ENCODE assay signal across 10 cellular contexts in genomic region chr10:620971-621370, GRCh38.
DNase-seq lines count a peak whose midpoint lies in the region; ATAC-seq and TF ChIP-seq lines count a peak whose summit lies in the region.
"Had no signal": no experiment of that assay in that cellular context is flagged by ENCODE, and none has a peak within 500 bp of the region (broad histone marks: within the 10 kb centered on the region; RNA-seq: fewer than 3 reads in every experiment).

No MANE protein-coding gene starts in this region.

- no peak for DNase-seq in HFFc6
- DNase-seq in caudate nucleus (lab: John Stamatoyannopoulos, UW): peak in 1 of 61 donors; percentile 65
- DNase-seq in memory B cell (ENCODE audit: low spot score in 2 of 2): no peak
- DNase-seq in spleen: peak; percentile 69
- no peak for DNase-seq in GDM1 (lab: John Stamatoyannopoulos, UW)
- DNase-seq in NCI-H226: no peak
- no peak for DNase-seq in GOT3 (lab: John Stamatoyannopoulos, UW)
- DNase-seq: MM.1S, NCI-H774 had no signal

- H3K36me3 ChIP-seq in spleen: no peaks in the 10 kb centered on the region

- peaks cover 0 to 61% (median 37%) of the 10 kb centered on the region in 6 donors for H3K4me1 ChIP-seq in spleen

- H3K4me1 Mint-ChIP-seq in HFFc6 (ENCODE audit: low read depth) (peaks cover 56% of the 10 kb centered on the region), memory B cell (peaks cover 24% of the 10 kb centered on the region)

- H3K36me3 Mint-ChIP-seq in HFFc6 (ENCODE audit: low read depth): peaks cover 7% of the 10 kb centered on the region; the same call in 1 of the 2 replicates
- H3K36me3 Mint-ChIP-seq in memory B cell: peaks cover 1% of the 10 kb centered on the region

- TF ChIP-seq CTCF in HFFc6 (IDR thresholded peaks at IDR 0.05) (no peak), spleen (IDR thresholded peaks at IDR 0.05 in 8 of 11, conservative IDR thresholded peaks at IDR 0.05 in 3 of 11) (no peak)

- H3K27ac ChIP-seq in caudate nucleus (ENCODE audit: low read depth, low read length) (peak overlapping the region; percentile 90), spleen (no peak overlapping the region)

- H3K27me3 Mint-ChIP-seq in HFFc6 (ENCODE audit: insufficient read depth) (peaks cover 7% of the 10 kb centered on the region), memory B cell (peaks cover 36% of the 10 kb centered on the region)

- no peaks in the 10 kb centered on the region for H3K9me3 ChIP-seq in spleen

- 0 out of 2 replicates have a peak overlapping the region, but pooled peaks have one; percentile 28 for H3K27ac Mint-ChIP-seq in HFFc6
- H3K27ac Mint-ChIP-seq in memory B cell: no peak overlapping the region

- H3K4me3 Mint-ChIP-seq in HFFc6 (no peak overlapping the region), memory B cell (peak overlapping the region; percentile 1)

- H3K9me3 Mint-ChIP-seq in HFFc6 (no peaks in the 10 kb centered on the region), memory B cell (no peaks in the 10 kb centered on the region)

- no peak for TF ChIP-seq POLR2A in spleen (IDR thresholded peaks at IDR 0.05)

- no peak overlapping the region for H3K4me3 ChIP-seq in spleen

- peaks cover 0 to 81% (median 0%) of the 10 kb centered on the region in 7 donors for H3K27me3 ChIP-seq in spleen (replicated peaks in 1 of 7)

- intact Hi-C loops in spleen (cut with DNase I; ENCODE audit: low total_unique reads): no loop called here

- ATAC-seq in memory B cell (ENCODE audit: low read depth): no peak
- ATAC-seq in GM18909 (IDR thresholded peaks at IDR 0.05; ENCODE audit: poor library complexity, unreplicated experiment): no peak

- 81 to 86% (median 82%) methylated on average over 12 of the region's 12 CpGs for WGBS in spleen, 5 donors
